In the genomic region with DNA sequence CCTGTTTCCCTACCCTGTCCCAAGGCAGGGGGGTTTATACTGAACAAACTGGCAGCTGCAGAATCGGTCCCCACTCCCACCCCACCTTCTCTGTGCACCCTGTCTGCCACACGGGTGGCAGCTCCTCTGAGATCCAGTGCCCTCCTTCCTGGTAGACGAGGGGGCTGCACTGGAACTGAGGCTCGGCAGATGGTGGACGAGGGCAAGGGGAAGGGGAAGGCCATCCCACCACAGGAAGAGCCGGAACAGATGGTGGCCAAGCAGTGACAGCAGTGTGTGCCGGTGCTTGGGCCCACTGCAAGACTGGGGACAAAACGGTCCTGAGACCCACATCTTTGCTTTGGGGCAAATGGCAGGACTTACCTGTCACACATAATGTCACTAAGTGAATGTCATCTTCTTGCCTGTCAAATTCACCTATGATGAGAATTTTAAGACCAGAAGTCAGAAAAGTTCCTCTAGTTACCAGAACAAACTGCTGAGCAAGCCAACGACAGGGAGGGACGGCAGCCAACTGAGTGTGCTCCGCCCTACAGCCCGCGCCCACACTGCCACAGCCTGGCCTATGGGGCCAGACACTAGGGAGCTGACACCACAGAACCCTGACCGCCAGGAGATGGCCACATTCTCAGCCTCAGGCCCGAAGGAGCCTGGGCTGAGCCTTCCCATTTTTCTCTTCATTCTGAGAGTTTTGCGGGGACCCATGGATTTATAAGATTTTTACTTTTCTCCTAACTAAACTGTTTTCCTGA, we compare ENCODE assay signal across 8 cellular contexts. TPM values are rescaled to one million over a fixed set of nuclear protein-coding genes. Genes with fewer than 3 reads are reported as not detected.
A peak's percentile ranks its signal among the peaks of the same experiment; 100 is the strongest.
DNase-seq lines count a peak whose midpoint lies in the region; ATAC-seq and TF ChIP-seq lines count a peak whose summit lies in the region.

No MANE protein-coding gene starts in this region.

- TF ChIP-seq POLR2A in lower leg skin (IDR thresholded peaks at IDR 0.05): no peak
- peak in 1 of 2 donors; percentile 28 for TF ChIP-seq POLR2A in tibial nerve (IDR thresholded peaks at IDR 0.05)

- no peaks in the 10 kb centered on the region for H3K9me3 ChIP-seq in tibial nerve

- peak overlapping the region; percentile 42 to 75 for H3K27ac ChIP-seq in coronary artery
- peak overlapping the region; percentile 3 to 77 (median 68) for H3K27ac ChIP-seq in tibial nerve

- H3K36me3 ChIP-seq in tibial nerve: peaks cover 7 to 76% (median 8%) of the 10 kb centered on the region in 3 donors

- intact Hi-C loops in lower leg skin (cut with DNase I; ENCODE audit: low total_unique reads): no loop called here

- peak; percentile 18 for DNase-seq in M059J (ENCODE audit: low read depth)
- DNase-seq in coronary artery (ENCODE audit: low spot score): peak; percentile 87
- peak; percentile 82 to 95 for DNase-seq in lower leg skin (ENCODE audit: low spot score in 2 of 2)
- peak; percentile 67 to 70 for DNase-seq in tibial nerve (ENCODE audit: low spot score in 2 of 2)
- DNase-seq in activated gamma-delta T cell (lab: John Stamatoyannopoulos, UW): no peak

- H3K27me3 ChIP-seq in tibial nerve: no peaks in the 10 kb centered on the region

- TF ChIP-seq CTCF in coronary artery (IDR thresholded peaks at IDR 0.05) (no peak), lower leg skin (IDR thresholded peaks at IDR 0.05) (no peak), tibial nerve (IDR thresholded peaks at IDR 0.05) (peak in 4 of 5 experiments; percentile 24 to 54 (median 30))

- WGBS in lower leg skin, 2 donors: 24 to 41% methylated on average over 15 to 16 of the region's 16 CpGs
- 23 to 32% methylated on average over 16 of the region's 16 CpGs for whole genome bisulfite sequencing in tibial nerve, 2 donors

- H3K4me1 ChIP-seq in tibial nerve: peaks cover 0 to 21% (median 6%) of the 10 kb centered on the region in 4 donors

- no peak overlapping the region for H3K4me3 ChIP-seq in coronary artery
- no peak overlapping the region for H3K4me3 ChIP-seq in lower leg skin (ENCODE audit: low read depth, poor library complexity, severe bottlenecking)
- no peak overlapping the region for H3K4me3 ChIP-seq in tibial nerve

- TF ChIP-seq EP300 in tibial nerve (IDR thresholded peaks at IDR 0.05): peak in 1 of 2 donors; percentile 63

- ATAC-seq in GM18909 (IDR thresholded peaks at IDR 0.05; ENCODE audit: poor library complexity, unreplicated experiment) (no peak), GM19023 (IDR thresholded peaks at IDR 0.05; ENCODE audit: unreplicated experiment) (no peak), GM21381 (IDR thresholded peaks at IDR 0.05; ENCODE audit: unreplicated experiment) (no peak)

RNA-seq across cellular contexts. Expression of a gene that starts 14.4 kb away (rescaled TPM):
- total RNA-seq in M059J (2014; rRNA removed; shearing (Covaris generic)): 68.6 and 102 TPM in 2 replicates
- total RNA-seq in lower leg skin (10 to 100 TPM; 43.5 to 67.6 (median 50.9) TPM), tibial nerve (10 to 100 TPM; 64.2 to 99.6 (median 70.3) TPM)

RNA-seq across cellular contexts. Expression of a gene that starts 52.6 kb away (rescaled TPM):
- total RNA-seq in M059J (2014; rRNA removed; shearing (Covaris generic)): 38.0 and 49.9 TPM in 2 replicates
- total RNA-seq in lower leg skin (10 to 100 TPM; 19.1 to 29.0 (median 25.3) TPM), tibial nerve (10 to 100 TPM; 25.5 to 39.6 (median 36.0) TPM)

Comparison
In these comparisons a context has a peak if more than half of its experiments do, and no peak if none do; other contexts are left out.
1. CTCF ChIP-seq: peak in tibial nerve (4 of 5); none in coronary artery (single experiment) and lower leg skin (0 of 3).